In genomic region chr6:38177885-38178583, GRCh38 we compare ENCODE assay signal across 1 cellular context.
TF ChIP-seq lines count a peak whose summit lies in the region.

No MANE protein-coding gene starts in this region.

TF ChIP-seq in GM12878, 131 proteins besides CTCF, POLR2A, EP300 and RAD21:
- no peak for TF ChIP-seq SREBF1 (IDR thresholded peaks at IDR 0.05; ENCODE audit: low read length)
- no peak for TF ChIP-seq SRF (IDR thresholded peaks at IDR 0.05; ENCODE audit: low read depth in 2 of 2, low read length in 2 of 2)
- TF ChIP-seq HDAC2 (IDR thresholded peaks at IDR 0.05) = no peak
- TF ChIP-seq PBX3 (IDR thresholded peaks at IDR 0.05; ENCODE audit: insufficient replicate concordance, low read depth, low read length) = no peak
- no peak for TF ChIP-seq NRF1 (conservative IDR thresholded peaks at IDR 0.05; ENCODE audit: low read depth, low read length)
- no peak for TF ChIP-seq TCF7 (IDR thresholded peaks at IDR 0.05; ENCODE audit: borderline replicate concordance)
- no peak for TF ChIP-seq EZH2 (IDR thresholded peaks at IDR 0.05; ENCODE audit: borderline replicate concordance, control insufficient read depth, low read depth, low read length)
- no peak for TF ChIP-seq ZNF384 (IDR thresholded peaks at IDR 0.05; ENCODE audit: borderline replicate concordance, low read depth, low read length)
- TF ChIP-seq TCF3 (IDR thresholded peaks at IDR 0.05; ENCODE audit: borderline replicate concordance, insufficient read depth, low read depth, low read length) = no peak
